Comparison of ENCODE assay signal across 14 cellular contexts in genomic region chr1:101140041-101140718, GRCh38.
"Had no signal": no experiment of that assay in that cellular context is flagged by ENCODE, and none has a peak within 500 bp of the region (broad histone marks: within the 10 kb centered on the region; RNA-seq: fewer than 3 reads in every experiment).

No MANE protein-coding gene starts in this region.

- ATAC-seq: activated T-helper 17 cell treated with anti-CD3 and anti-CD28 coated beads, Interleukin-2, amount 50 U/mL, for 72 hours; lower lobe of right lung; naive thymus-derived CD8-positive, alpha-beta T cell had no signal

- DNase-seq: activated CD4-positive, alpha-beta memory T cell treated with anti-CD3 and anti-CD28 coated beads for 36 hours; activated CD4-positive, CD25-positive, alpha-beta regulatory T cell treated with anti-CD3 and anti-CD28 coated beads, Interleukin-2, amount 50 U/mL, for 72 hours; activated CD8-positive, alpha-beta memory T cell treated with anti-CD3 and anti-CD28 coated beads, Interleukin-2, amount 50 U/mL, for 4 hours; activated naive CD4-positive, alpha-beta T cell treated with anti-CD3 and anti-CD28 coated beads, Interleukin-2, amount 50 U/mL, for 16 hours; anterior cingulate cortex; dermis blood vessel endothelial cell; glutamatergic neuron; lower lobe of right lung; naive thymus-derived CD8-positive, alpha-beta T cell; posterior cingulate gyrus; tibial artery had no signal

- H3K27me3 Mint-ChIP-seq: activated CD4-positive, alpha-beta memory T cell treated with anti-CD3 and anti-CD28 coated beads for 36 hours; activated T-helper 17 cell treated with anti-CD3 and anti-CD28 coated beads, Interleukin-2, amount 50 U/mL, for 72 hours; naive thymus-derived CD8-positive, alpha-beta T cell had no signal

- H3K4me1 ChIP-seq: vagina had no signal

- H3K9me3 Mint-ChIP-seq: activated CD4-positive, alpha-beta memory T cell treated with anti-CD3 and anti-CD28 coated beads for 36 hours; activated T-helper 17 cell treated with anti-CD3 and anti-CD28 coated beads, Interleukin-2, amount 50 U/mL, for 72 hours; naive thymus-derived CD8-positive, alpha-beta T cell had no signal

- H3K27me3 ChIP-seq: tibial artery, vagina had no signal

- H3K27ac Mint-ChIP-seq: activated CD4-positive, alpha-beta memory T cell treated with anti-CD3 and anti-CD28 coated beads for 36 hours; activated T-helper 17 cell treated with anti-CD3 and anti-CD28 coated beads, Interleukin-2, amount 50 U/mL, for 72 hours had no signal

- H3K36me3 ChIP-seq: lower lobe of right lung, tibial artery, vagina had no signal

- H3K36me3 Mint-ChIP-seq: activated CD4-positive, alpha-beta memory T cell treated with anti-CD3 and anti-CD28 coated beads for 36 hours; naive thymus-derived CD8-positive, alpha-beta T cell had no signal

- H3K4me3 ChIP-seq: lower lobe of right lung, skin epidermis, tibial artery, vagina had no signal

- H3K9me3 ChIP-seq: lower lobe of right lung, tibial artery, vagina had no signal

- H3K27ac ChIP-seq: lower lobe of right lung, skin epidermis, tibial artery, vagina had no signal

- H3K4me3 Mint-ChIP-seq: activated CD4-positive, alpha-beta memory T cell treated with anti-CD3 and anti-CD28 coated beads for 36 hours; activated T-helper 17 cell treated with anti-CD3 and anti-CD28 coated beads, Interleukin-2, amount 50 U/mL, for 72 hours; naive thymus-derived CD8-positive, alpha-beta T cell had no signal
